Comparison of ENCODE assay signal across 19 cellular contexts in genomic region chr3:50531201-50531600, GRCh38. TPM values are rescaled to one million over a fixed set of nuclear protein-coding genes. Genes with fewer than 3 reads are reported as not detected.
A peak's percentile ranks its signal among the peaks of the same experiment; 100 is the strongest.
DNase-seq lines count a peak whose midpoint lies in the region; ATAC-seq, FAIRE-seq and TF ChIP-seq lines count a peak whose summit lies in the region.
"Had no signal": no experiment of that assay in that cellular context is flagged by ENCODE, and none has a peak within 500 bp of the region (broad histone marks: within the 10 kb centered on the region; RNA-seq: fewer than 3 reads in every experiment).

No MANE protein-coding gene starts in this region.

- H3K9me3 Mint-ChIP-seq in activated T-cell treated with anti-CD3 and anti-CD28 coated beads, Interleukin-2, amount 50 U/mL, for 72 hours, result no peaks in the 10 kb centered on the region
- H3K9me3 Mint-ChIP-seq: CD8-positive, alpha-beta T cell had no signal

- peaks cover 9% of the 10 kb centered on the region for H3K4me1 Mint-ChIP-seq in activated T-cell treated with anti-CD3 and anti-CD28 coated beads, Interleukin-2, amount 50 U/mL, for 72 hours (ENCODE audit: low read depth)
- H3K4me1 Mint-ChIP-seq: B cell had no signal

- no peaks in the 10 kb centered on the region for H3K4me1 ChIP-seq in foreskin keratinocyte
- H3K4me1 ChIP-seq: HAP-1 had no signal

- no peak for TF ChIP-seq CTCF in foreskin keratinocyte (conservative IDR thresholded peaks at IDR 0.05)

- no peak for FAIRE-seq in H54 (lab: Jason Lieb, UNC)
- FAIRE-seq: HTR-8/SVneo had no signal

- H3K4me3 Mint-ChIP-seq in activated T-cell treated with anti-CD3 and anti-CD28 coated beads, Interleukin-2, amount 50 U/mL, for 72 hours, result no peak overlapping the region
- H3K4me3 Mint-ChIP-seq: B cell; CD8-positive, alpha-beta T cell had no signal

- no peak for TF ChIP-seq POLR2A in H54 (IDR thresholded peaks at IDR 0.05; ENCODE audit: low read depth, low read length)

- peaks cover 38% of the 10 kb centered on the region for H3K27me3 Mint-ChIP-seq in activated T-cell treated with anti-CD3 and anti-CD28 coated beads, Interleukin-2, amount 50 U/mL, for 72 hours (ENCODE audit: low read depth)

- H3K27ac ChIP-seq in foreskin keratinocyte, result no peak overlapping the region
- H3K27ac ChIP-seq: BLaER1 treated with 17β-estradiol and CSF1 and Interleukin-3, amounts not matched to agents 10 nM and 100 nM; HL-60 had no signal

- peaks cover 43% of the 10 kb centered on the region for H3K27me3 ChIP-seq in foreskin keratinocyte

- DNase-seq in activated T-cell treated with anti-CD3 and anti-CD28 coated beads, Interleukin-2, amount 50 U/mL, for 72 hours, result no peak
- DNase-seq in activated T-cell treated with anti-CD3 and anti-CD28 coated beads, Interleukin-2, amount 50 U/mL, for 48 hours, result no peak
- DNase-seq in H54 (ENCODE audit: insufficient read length, low spot score) (peak; percentile 73), M059J (ENCODE audit: low read depth) (peak; percentile 19), foreskin keratinocyte (no peak), Kasumi-1 (lab: John Stamatoyannopoulos, UW) (no peak), NCI-H2081 treated with DMSO at 0.1 percent for 48 hours (lab: John Stamatoyannopoulos, UW) (no peak), T-helper 9 cell (no peak)
- DNase-seq: Calu3, GF-D8, GOT3, IMR-90 had no signal

- ATAC-seq in activated T-cell treated with anti-CD3 and anti-CD28 coated beads, Interleukin-2, amount 50 U/mL, for 72 hours (replicated peaks in 1 of 2), result peak; percentile 31 to 42
- ATAC-seq in foreskin keratinocyte, result peak; percentile 25
- ATAC-seq: CD8-positive, alpha-beta T cell had no signal

- no peak overlapping the region for H3K27ac Mint-ChIP-seq in activated T-cell treated with anti-CD3 and anti-CD28 coated beads, Interleukin-2, amount 50 U/mL, for 72 hours
- H3K27ac Mint-ChIP-seq: B cell; CD8-positive, alpha-beta T cell had no signal

- no peaks in the 10 kb centered on the region for H3K36me3 Mint-ChIP-seq in activated T-cell treated with anti-CD3 and anti-CD28 coated beads, Interleukin-2, amount 50 U/mL, for 72 hours (ENCODE audit: insufficient read depth in 2 of 2)
- H3K36me3 Mint-ChIP-seq: CD8-positive, alpha-beta T cell had no signal

RNA-seq across cellular contexts. Expression of gene CACNA2D2, which starts 27.8 kb away (rescaled TPM):
- total RNA-seq in activated T-cell treated with anti-CD3 and anti-CD28 coated beads, Interleukin-2, amount 50 U/mL, for 72 hours, result 1 to 10 TPM; 3.3 to 5.4 TPM
- total RNA-seq in M059J (2014; rRNA removed; shearing (Covaris generic)), result not detected in 2 replicates
- 0.04 TPM in 1 of 2 replicates, not detected in the other for total RNA-seq in foreskin keratinocyte
- polyA plus RNA-seq in foreskin keratinocyte, result 0.02 TPM in 1 of 2 replicates, not detected in the other
- total RNA-seq: IMR-90 had no signal

RNA-seq across cellular contexts. Expression of gene C3orf18, which starts 36.3 kb away (rescaled TPM):
- total RNA-seq in activated T-cell treated with anti-CD3 and anti-CD28 coated beads, Interleukin-2, amount 50 U/mL, for 72 hours, result 10 to 100 TPM; 22.7 to 32.5 TPM
- total RNA-seq in M059J (2014; rRNA removed; shearing (Covaris generic)), result 0.05 and 2.7 TPM in 2 replicates
- total RNA-seq in foreskin keratinocyte, result 5.0 and 5.4 TPM in 2 replicates
- polyA plus RNA-seq in foreskin keratinocyte, result 3.8 and 4.0 TPM in 2 replicates
- total RNA-seq: A172 had no signal

RNA-seq across cellular contexts. Expression of gene HEMK1, which starts 38.1 kb away (rescaled TPM):
- total RNA-seq in activated T-cell treated with anti-CD3 and anti-CD28 coated beads, Interleukin-2, amount 50 U/mL, for 72 hours, result 10 to 100 TPM; 54.5 to 64.6 TPM
- total RNA-seq in M059J (2014; rRNA removed; shearing (Covaris generic)), result 5.5 and 7.3 TPM in 2 replicates
- 20.5 and 24.5 TPM in 2 replicates for total RNA-seq in foreskin keratinocyte
- polyA plus RNA-seq in foreskin keratinocyte, result 23.5 and 26.5 TPM in 2 replicates

Comparison
In these comparisons a context has a peak if more than half of its experiments do, and no peak if none do; other contexts are left out.
1. DNase-seq: peak in H54 (single experiment) and M059J (single experiment); none in activated T-cell treated with anti-CD3 and anti-CD28 coated beads, Interleukin-2, amount 50 U/mL, for 72 hours (0 of 2), activated T-cell treated with anti-CD3 and anti-CD28 coated beads, Interleukin-2, amount 50 U/mL, for 48 hours (0 of 2), foreskin keratinocyte (0 of 2), Kasumi-1 (0 of 2), NCI-H2081 treated with DMSO at 0.1 percent for 48 hours (single experiment) and T-helper 9 cell (single experiment).